In the genomic region with DNA sequence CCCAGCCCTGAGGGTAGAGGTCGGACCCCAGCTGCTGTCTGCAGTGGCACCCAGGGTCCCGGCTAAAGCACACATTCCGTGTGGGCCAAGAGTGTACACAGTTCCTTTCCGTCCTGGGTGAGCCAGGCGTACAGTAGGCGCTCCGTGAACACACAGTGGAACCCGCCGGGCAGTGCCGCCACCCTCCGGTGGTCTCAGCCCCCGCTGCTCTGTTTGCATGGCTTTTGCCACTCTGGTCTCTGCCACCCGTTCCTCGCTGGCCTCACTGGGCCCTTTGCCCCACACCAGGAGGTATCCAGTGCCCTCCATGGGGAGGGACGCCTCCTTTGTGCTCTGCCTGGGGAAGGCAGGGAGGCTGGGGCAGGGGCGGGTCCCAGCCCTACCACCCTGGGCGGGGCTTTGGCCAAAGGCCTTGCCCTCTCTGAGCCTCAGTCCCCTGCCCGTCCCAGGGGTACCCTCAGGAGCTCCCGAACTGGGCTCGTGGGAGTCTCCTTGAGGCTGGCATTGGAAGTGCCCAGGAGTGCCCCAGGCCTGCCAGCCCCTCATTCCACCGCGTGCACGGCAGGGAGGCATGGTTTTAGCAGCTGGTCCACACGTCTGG, we compare ENCODE assay signal across 12 cellular contexts. TPM values are rescaled to one million over a fixed set of nuclear protein-coding genes. Genes with fewer than 3 reads are reported as not detected.
DNase-seq lines count a peak whose midpoint lies in the region; ATAC-seq, FAIRE-seq and TF ChIP-seq lines count a peak whose summit lies in the region.
"Had no signal": no experiment of that assay in that cellular context is flagged by ENCODE, and none has a peak within 500 bp of the region (broad histone marks: within the 10 kb centered on the region; RNA-seq: fewer than 3 reads in every experiment).

No MANE protein-coding gene starts in this region.

- H3K4me3 Mint-ChIP-seq in endodermal cell, result no peak overlapping the region
- H3K4me3 Mint-ChIP-seq: activated T-helper 1 cell treated with anti-CD3 and anti-CD28 coated beads, Interleukin-12 subunit alpha, Interleukin-12 subunit beta, Interleukin-2, Interleukin-4 antibody, amounts not matched to agents 30 ng/mL and 10 ng/mL and 1 ng/mL, durations not matched to agents 14 hours and 24 hours and 36 hours had no signal

- in situ Hi-C loops in transverse colon (cut with MboI; ENCODE audit: low pct_ligation_motif_present in 1 of 4, low pct_unique_long_range_greater_than_20kb in 1 of 4, low sequenced_read_pairs in 3 of 4), result no loop called here

- H3K27ac ChIP-seq in endodermal cell (ENCODE audit: low read depth, low read length), result peak overlapping the region; percentile 100
- H3K27ac ChIP-seq in transverse colon, result peak overlapping the region; percentile 74 to 94 (median 86)

- H3K27me3 Mint-ChIP-seq in endodermal cell (ENCODE audit: insufficient read depth), result peaks cover 3% of the 10 kb centered on the region

- TF ChIP-seq POLR2A in transverse colon (IDR thresholded peaks at IDR 0.05) (no peak), GM12891 (IDR thresholded peaks at IDR 0.05; ENCODE audit: low read depth, low read length) (no peak)

- H3K27me3 ChIP-seq in endodermal cell (ENCODE audit: control insufficient read depth, insufficient read depth, low read length, poor library complexity, severe bottlenecking), result no peaks in the 10 kb centered on the region
- H3K27me3 ChIP-seq in transverse colon, result no peaks in the 10 kb centered on the region

- FAIRE-seq in GM12891 (lab: Jason Lieb, UNC), result no peak
- FAIRE-seq: A204.1, endometrium had no signal

- DNase-seq in NCI-H1092 (lab: John Stamatoyannopoulos, UW) (peak; percentile 43), NCI-H1092 treated with DMSO at 0.1 percent for 48 hours (lab: John Stamatoyannopoulos, UW) (no peak), endodermal cell (no peak), mucosa of descending colon (peak in 2 of 3 donors; percentile 57 to 58), transverse colon (no peak), NCI-H510A treated with DMSO at 0.1 percent for 48 hours (lab: John Stamatoyannopoulos, UW) (no peak), GM12891 (ENCODE audit: insufficient read length, low spot score) (no peak)
- DNase-seq: T-helper 2 cell had no signal

- no peaks in the 10 kb centered on the region for H3K9me3 ChIP-seq in endodermal cell (ENCODE audit: control insufficient read depth, low read length)
- no peaks in the 10 kb centered on the region for H3K9me3 ChIP-seq in mucosa of descending colon
- H3K9me3 ChIP-seq in transverse colon, result no peaks in the 10 kb centered on the region

- TF ChIP-seq CTCF in endodermal cell (conservative IDR thresholded peaks at IDR 0.05) (peak; percentile 22), mucosa of descending colon (IDR thresholded peaks at IDR 0.05) (no peak), transverse colon (IDR thresholded peaks at IDR 0.05) (peak in 3 of 5 experiments; percentile 9 to 37 (median 36))

- H3K9me3 Mint-ChIP-seq in endodermal cell, result no peaks in the 10 kb centered on the region
- H3K9me3 Mint-ChIP-seq: activated T-helper 1 cell treated with anti-CD3 and anti-CD28 coated beads, Interleukin-12 subunit alpha, Interleukin-12 subunit beta, Interleukin-2, Interleukin-4 antibody, amounts not matched to agents 30 ng/mL and 10 ng/mL and 1 ng/mL, durations not matched to agents 14 hours and 24 hours and 36 hours had no signal

- no peaks in the 10 kb centered on the region for H3K36me3 ChIP-seq in endodermal cell (ENCODE audit: control insufficient read depth, insufficient read depth, low read length)
- no peaks in the 10 kb centered on the region for H3K36me3 ChIP-seq in mucosa of descending colon (ENCODE audit: low read depth)
- H3K36me3 ChIP-seq in transverse colon, result no peaks in the 10 kb centered on the region

- H3K36me3 Mint-ChIP-seq in endodermal cell (ENCODE audit: low read depth), result no peaks in the 10 kb centered on the region

- no peaks in the 10 kb centered on the region for H3K4me1 Mint-ChIP-seq in endodermal cell

- H3K4me1 ChIP-seq in endodermal cell (ENCODE audit: control insufficient read depth, insufficient read depth, low read length) (peaks cover 11% of the 10 kb centered on the region), mucosa of descending colon (ENCODE audit: low read depth) (peaks cover 59% of the 10 kb centered on the region), transverse colon (peaks cover 60 to 81% (median 69%) of the 10 kb centered on the region in 4 donors)

- peak overlapping the region; percentile 47 for H3K9ac ChIP-seq in endodermal cell (ENCODE audit: extremely low read depth, low read length, poor library complexity, severe bottlenecking)

- 77 to 79% methylated on average over 12 to 24 of the region's 24 CpGs for WGBS in endodermal cell (ENCODE audit: insufficient coverage in 1 of 2, insufficient read length in 1 of 2), 2 experiments
- 61% methylated on average over 22 of the region's 24 CpGs; no CpG with 5 or more reads in 1 of the 2 donors for WGBS in transverse colon (ENCODE audit: low coverage in 1 of 2), 2 donors

- intact Hi-C loops in mucosa of descending colon (cut with DNase I, micrococcal nuclease), result no loop called here
- intact Hi-C loops in transverse colon (cut with DNase I; ENCODE audit: low total_unique reads), result no loop called here

- peak; percentile 20 for ATAC-seq in mucosa of descending colon
- no peak for ATAC-seq in GM21447 (IDR thresholded peaks at IDR 0.05; ENCODE audit: unreplicated experiment)

- H3K27ac Mint-ChIP-seq in endodermal cell, result peak overlapping the region; percentile 17
- H3K27ac Mint-ChIP-seq: activated T-helper 1 cell treated with anti-CD3 and anti-CD28 coated beads, Interleukin-12 subunit alpha, Interleukin-12 subunit beta, Interleukin-2, Interleukin-4 antibody, amounts not matched to agents 30 ng/mL and 10 ng/mL and 1 ng/mL, durations not matched to agents 14 hours and 24 hours and 36 hours had no signal

- TF ChIP-seq EP300 in transverse colon (IDR thresholded peaks at IDR 0.05; ENCODE audit: low read depth), result no peak

- H3K4me3 ChIP-seq in endodermal cell (ENCODE audit: low read length) (no peak overlapping the region), mucosa of descending colon (no peak overlapping the region), transverse colon (no peak overlapping the region)

TF ChIP-seq in GM12891, 5 proteins besides CTCF, POLR2A, EP300 and RAD21:
- TF ChIP-seq PAX5 (IDR thresholded peaks at IDR 0.05; ENCODE audit: insufficient read depth, low read length, severe bottlenecking), result no peak
- TF ChIP-seq POU2F2 (IDR thresholded peaks at IDR 0.05; ENCODE audit: low read depth, low read length), result no peak
- no peak for TF ChIP-seq POLR2AphosphoS5 (IDR thresholded peaks at IDR 0.05; ENCODE audit: low read depth, low read length)
- TF ChIP-seq TAF1 (IDR thresholded peaks at IDR 0.05; ENCODE audit: low read depth, low read length), result no peak
- TF ChIP-seq SPI1 (IDR thresholded peaks at IDR 0.05; ENCODE audit: low read depth, low read length), result no peak

RNA-seq across cellular contexts. Expression of gene TRMT61A, which starts 13.0 kb away (rescaled TPM):
- total RNA-seq in endodermal cell (1 to 10 TPM; 7.4 to 7.9 TPM), mucosa of descending colon (10 to 100 TPM; 10.2 to 23.7 (median 10.5) TPM), transverse colon (10 to 100 TPM; 12.2 to 38.2 (median 14.1) TPM)
- polyA plus RNA-seq in endodermal cell (2013, experiment 1 of 2), result 4.5 TPM
- 4.1 TPM for polyA plus RNA-seq in endodermal cell (2013, experiment 2 of 2)
- 5.1 TPM for polyA plus RNA-seq in GM12891 (2012; ENCODE audit: low read depth, missing spikeins)

RNA-seq across cellular contexts. Expression of gene CKB, which starts 19.4 kb away (rescaled TPM):
- total RNA-seq in endodermal cell (100 to 1,000 TPM; 602 to 920 TPM), mucosa of descending colon (1,000 to 10,000 TPM; 1,316 to 3,346 (median 2,079) TPM), transverse colon (1,000 to 10,000 TPM in 3 of 4 donors, 100 to 1,000 TPM in 1; 504 to 5,877 (median 3,263) TPM)
- 1,216 TPM for polyA plus RNA-seq in endodermal cell (2013, experiment 1 of 2)
- 1,012 TPM for polyA plus RNA-seq in endodermal cell (2013, experiment 2 of 2)
- polyA plus RNA-seq in GM12891 (2012; ENCODE audit: low read depth, missing spikeins), result 44.2 TPM

RNA-seq across cellular contexts. Expression of gene BAG5, which starts 20.4 kb away (rescaled TPM):
- 10 to 100 TPM; 27.6 to 28.1 TPM for total RNA-seq in endodermal cell
- polyA plus RNA-seq in endodermal cell (2013, experiment 1 of 2), result 20.2 TPM
- polyA plus RNA-seq in endodermal cell (2013, experiment 2 of 2), result 20.5 TPM
- total RNA-seq in mucosa of descending colon, result 10 to 100 TPM; 26.1 to 29.9 (median 28.0) TPM
- total RNA-seq in transverse colon, result 10 to 100 TPM; 10.8 to 26.3 (median 23.9) TPM
- 9.3 TPM for polyA plus RNA-seq in GM12891 (2012; ENCODE audit: low read depth, missing spikeins)

RNA-seq across cellular contexts. Expression of gene COA8, which starts 20.7 kb away (rescaled TPM):
- total RNA-seq in endodermal cell, result 10 to 100 TPM; 30.1 to 39.8 TPM
- 34.9 TPM for polyA plus RNA-seq in endodermal cell (2013, experiment 1 of 2)
- 38.8 TPM for polyA plus RNA-seq in endodermal cell (2013, experiment 2 of 2)
- total RNA-seq in mucosa of descending colon, result 10 to 100 TPM; 29.3 to 47.3 (median 36.5) TPM
- 10 to 100 TPM in 2 of 4 donors, 1 to 10 TPM in 1, not detected in 1; 1.5 to 17.1 (median 15.2) TPM for total RNA-seq in transverse colon
- polyA plus RNA-seq in GM12891 (2012; ENCODE audit: low read depth, missing spikeins), result 50.7 TPM

Comparison
In these comparisons a context has a peak if more than half of its experiments do, and no peak if none do; other contexts are left out.
1. DNase-seq: peak in NCI-H1092 (single experiment) and mucosa of descending colon (2 of 3); none in NCI-H1092 treated with DMSO at 0.1 percent for 48 hours (single experiment), endodermal cell (single experiment), transverse colon (single experiment), NCI-H510A treated with DMSO at 0.1 percent for 48 hours (single experiment) and GM12891 (single experiment).